Comparison of ENCODE assay signal across 17 cellular contexts in the genomic region with DNA sequence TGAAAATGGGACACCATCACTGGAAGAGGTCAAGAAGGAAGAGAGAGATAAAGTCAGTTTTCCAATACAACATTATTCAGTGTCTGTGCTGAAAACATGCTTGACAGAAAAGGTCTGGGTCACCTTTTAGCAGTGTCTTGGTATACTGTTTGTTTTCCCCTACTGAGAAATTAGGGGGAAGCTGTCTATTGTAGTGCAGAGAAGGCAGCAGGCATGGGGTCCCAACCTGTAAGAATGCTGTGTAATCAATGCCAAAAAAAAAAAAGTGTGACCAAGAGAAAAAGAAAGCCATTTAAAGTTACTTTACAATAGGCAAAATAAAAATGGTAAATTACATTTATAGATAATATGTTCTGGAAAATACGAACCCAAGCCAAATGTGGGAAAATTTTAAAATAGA.
DNase-seq lines count a peak whose midpoint lies in the region; ATAC-seq and TF ChIP-seq lines count a peak whose summit lies in the region.
"Had no signal": no experiment of that assay in that cellular context is flagged by ENCODE, and none has a peak within 500 bp of the region (broad histone marks: within the 10 kb centered on the region; RNA-seq: fewer than 3 reads in every experiment).

No MANE protein-coding gene starts in this region.

- H3K4me1 Mint-ChIP-seq in neural progenitor cell, result peaks cover 31% of the 10 kb centered on the region
- H3K4me1 Mint-ChIP-seq: CD4-positive, CD25-positive, alpha-beta regulatory T cell; CD8-positive, alpha-beta memory T cell had no signal

- H3K36me3 ChIP-seq in HUES48 (ENCODE audit: control insufficient read depth, insufficient read depth, low read length), result no peaks in the 10 kb centered on the region
- no peaks in the 10 kb centered on the region for H3K36me3 ChIP-seq in iPS-18a (ENCODE audit: control insufficient read depth, low read depth, low read length)
- H3K36me3 ChIP-seq in neural progenitor cell, result no peaks in the 10 kb centered on the region

- H3K4me1 ChIP-seq in HUES48 (ENCODE audit: control insufficient read depth, insufficient read depth, low read length) (peaks cover 53% of the 10 kb centered on the region), iPS-18a (ENCODE audit: control insufficient read depth, low read depth, low read length) (peaks cover 59% of the 10 kb centered on the region), neural progenitor cell (peaks cover 37% of the 10 kb centered on the region)
- H3K4me1 ChIP-seq: Caco-2 had no signal

- no peak overlapping the region for H3K4me3 Mint-ChIP-seq in neural progenitor cell
- H3K4me3 Mint-ChIP-seq: CD4-positive, CD25-positive, alpha-beta regulatory T cell; CD8-positive, alpha-beta memory T cell; H9 had no signal

- H3K4me2 ChIP-seq in neural progenitor cell, result peak overlapping the region; percentile 19

- H4K20me1 ChIP-seq in neural progenitor cell (ENCODE audit: low read depth), result no peaks in the 10 kb centered on the region

- H3K4me3 ChIP-seq in HUES48 (ENCODE audit: low read depth, low read length) (no peak overlapping the region), iPS-18a (ENCODE audit: low read length) (peak overlapping the region; percentile 31), neural progenitor cell (no peak overlapping the region)
- H3K4me3 ChIP-seq: K562 had no signal

- H3K9ac ChIP-seq in HUES48 (ENCODE audit: low read depth, low read length), result no peak overlapping the region
- H3K9ac ChIP-seq in iPS-18a (ENCODE audit: low read length), result no peak overlapping the region
- H3K9ac ChIP-seq in neural progenitor cell, result no peak overlapping the region

- peak overlapping the region; percentile 69 for H3K27ac ChIP-seq in HUES48 (ENCODE audit: low read depth, low read length)
- H3K27ac ChIP-seq in iPS-18a (ENCODE audit: low read length), result no peak overlapping the region
- H3K27ac ChIP-seq in neural progenitor cell, result no peak overlapping the region

- H3K9me3 ChIP-seq in HUES48 (ENCODE audit: control insufficient read depth, insufficient read depth, low read length) (peaks cover 11% of the 10 kb centered on the region; the same call in 1 of the 2 replicates), iPS-18a (ENCODE audit: control insufficient read depth, low read depth, low read length) (peaks cover 7% of the 10 kb centered on the region), neural progenitor cell (ENCODE audit: low read depth) (no peaks in the 10 kb centered on the region)
- H3K9me3 ChIP-seq: BE2C, Caco-2 had no signal

- no peak for ATAC-seq in GM18519 (IDR thresholded peaks at IDR 0.05; ENCODE audit: low FRiP score, unreplicated experiment)
- ATAC-seq: K562 had no signal

- H3K27me3 Mint-ChIP-seq in neural progenitor cell (ENCODE audit: insufficient read depth, low read depth), result no peaks in the 10 kb centered on the region

- H3K27ac Mint-ChIP-seq in neural progenitor cell, result no peak overlapping the region
- H3K27ac Mint-ChIP-seq: CD4-positive, CD25-positive, alpha-beta regulatory T cell; CD8-positive, alpha-beta memory T cell; H9 had no signal

- no peak for TF ChIP-seq CTCF in neural progenitor cell (IDR thresholded peaks at IDR 0.05)

- H3F3A ChIP-seq in neural progenitor cell (ENCODE audit: low read depth), result no peaks in the 10 kb centered on the region

- no peak overlapping the region for H2AFZ ChIP-seq in neural progenitor cell (replicated peaks)

- peaks cover 5% of the 10 kb centered on the region for H3K36me3 Mint-ChIP-seq in neural progenitor cell
- H3K36me3 Mint-ChIP-seq: CD4-positive, CD25-positive, alpha-beta regulatory T cell; CD8-positive, alpha-beta memory T cell had no signal

- peak; percentile 91 for DNase-seq in NCI-H69 (lab: John Stamatoyannopoulos, UW)
- DNase-seq in neural progenitor cell (ENCODE audit: low spot score), result peak; percentile 13
- DNase-seq in ecto neural progenitor cell (ENCODE audit: low spot score), result no peak
- no peak for DNase-seq in cerebellar cortex (ENCODE audit: low spot score)
- DNase-seq: ACHN; BE2C; C1 segment of cervical spinal cord; Caco-2; CD4-positive, CD25-positive, alpha-beta regulatory T cell; CD8-positive, alpha-beta memory T cell; GOT3; H9; IMR-90 had no signal

- no peaks in the 10 kb centered on the region for H3K27me3 ChIP-seq in HUES48 (ENCODE audit: control insufficient read depth, insufficient read depth, low read length)
- peaks cover 7% of the 10 kb centered on the region for H3K27me3 ChIP-seq in iPS-18a (ENCODE audit: control insufficient read depth, insufficient read depth, low read length)
- H3K27me3 ChIP-seq in neural progenitor cell, result no peaks in the 10 kb centered on the region
- H3K27me3 ChIP-seq: BE2C had no signal

- no peaks in the 10 kb centered on the region for H3K79me2 ChIP-seq in neural progenitor cell (ENCODE audit: low read depth)

- H3K9me3 Mint-ChIP-seq in neural progenitor cell, result peaks cover 4% of the 10 kb centered on the region

Comparison
In these comparisons a context has a peak if more than half of its experiments do, and no peak if none do; other contexts are left out.
1. DNase-seq: peak in NCI-H69 (single experiment) and neural progenitor cell (single experiment); none in ecto neural progenitor cell (single experiment) and cerebellar cortex (single experiment).